ENCODE assay signal across 30 cellular contexts in the genomic region with DNA sequence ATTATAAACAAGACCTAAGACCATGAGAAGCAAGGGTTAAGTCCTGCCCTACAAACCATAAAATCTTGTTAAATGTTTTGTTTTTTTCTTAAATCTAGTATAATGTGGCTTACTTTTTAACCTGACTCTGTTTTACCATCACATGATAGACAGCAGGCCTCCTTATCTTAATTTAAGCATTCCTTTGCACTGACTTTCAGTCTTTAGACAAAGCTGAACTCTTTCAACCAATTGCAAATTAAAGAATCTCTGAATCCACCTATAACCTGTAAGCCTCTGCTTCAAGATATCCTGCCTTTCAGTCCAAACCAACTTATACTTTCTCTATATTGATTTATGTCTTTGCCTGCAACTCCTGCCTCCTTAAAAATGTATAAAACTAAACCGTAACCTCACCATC.
"Had no signal": no experiment of that assay in that cellular context is flagged by ENCODE, and none has a peak within 500 bp of the region (broad histone marks: within the 10 kb centered on the region; RNA-seq: fewer than 3 reads in every experiment).

No MANE protein-coding gene starts in this region.

- H3K27me3 ChIP-seq: colonic mucosa, esophagus muscularis mucosa, pancreas, right atrium auricular region, uterus had no signal

- H3K27me3 Mint-ChIP-seq: activated CD4-positive, alpha-beta memory T cell treated with anti-CD3 and anti-CD28 coated beads for 36 hours; activated CD4-positive, alpha-beta T cell treated with anti-CD3 and anti-CD28 coated beads, Interleukin-2, amount 10 ng/mL, durations not matched to agents 24 days and 14 days; activated T-cell treated with anti-CD3 and anti-CD28 coated beads, Interleukin-2, amount 50 U/mL, for 24 hours; activated T-helper 17 cell treated with anti-CD3 and anti-CD28 coated beads, Interleukin-2, amount 50 U/mL, for 72 hours; stimulated activated naive CD8-positive, alpha-beta T cell treated with anti-CD3 and anti-CD28 coated beads, Interleukin-15, amount 100 ng/mL, for 72 hours; T-helper 17 cell had no signal

- DNase-seq: activated CD4-positive, alpha-beta memory T cell treated with anti-CD3 and anti-CD28 coated beads for 36 hours; activated CD4-positive, alpha-beta T cell treated with anti-CD3 and anti-CD28 coated beads, Interleukin-2, amount 10 ng/mL, durations not matched to agents 24 days and 14 days; activated CD4-positive, CD25-positive, alpha-beta regulatory T cell treated with anti-CD3 and anti-CD28 coated beads, Interleukin-2, amount 50 U/mL, for 72 hours; activated CD8-positive, alpha-beta memory T cell treated with anti-CD3 and anti-CD28 coated beads, Interleukin-2, amount 50 U/mL, for 48 hours; activated gamma-delta T cell treated with Interleukin-2 at 50 U/mL for 16 hours; activated naive CD4-positive, alpha-beta T cell treated with anti-CD3 and anti-CD28 coated beads, Interleukin-2, amount 50 U/mL, for 16 hours; activated T-cell treated with anti-CD3 and anti-CD28 coated beads, Interleukin-2, amount 50 U/mL, for 24 hours; amniotic stem cell; cerebellar nuclear complex; colonic mucosa; left ventricle myocardium inferior; mesendoderm; nephron progenitor cell; pancreas; psoas muscle; stimulated activated CD4-positive, alpha-beta T cell treated with anti-CD3 and anti-CD28 coated beads, Interleukin-1b, Interleukin-23, amount 100 ng/mL, for 48 hours; stimulated activated CD4-positive, alpha-beta T cell treated with anti-CD3 and anti-CD28 coated beads, Interleukin-4, amount 100 ng/mL, for 4 hours; stimulated activated CD8-positive, alpha-beta memory T cell treated with anti-CD3 and anti-CD28 coated beads, Interleukin-4, amount 100 ng/mL, for 48 hours; stimulated activated naive CD8-positive, alpha-beta T cell treated with anti-CD3 and anti-CD28 coated beads, Interleukin-15, amount 100 ng/mL, for 72 hours; substantia nigra; T-helper 17 cell; T1000; uterus had no signal

- H3K4me1 Mint-ChIP-seq: activated CD4-positive, alpha-beta T cell treated with anti-CD3 and anti-CD28 coated beads, Interleukin-2, amount 10 ng/mL, durations not matched to agents 24 days and 14 days; activated T-helper 17 cell treated with anti-CD3 and anti-CD28 coated beads, Interleukin-2, amount 50 U/mL, for 72 hours; stimulated activated memory B cell treated with anti-CD40 and anti-IgM and Interleukin-4, amounts not matched to agents 10 μg/mL and 1 μg/mL and 100 μg/mL, for 72 hours; stimulated activated naive CD8-positive, alpha-beta T cell treated with anti-CD3 and anti-CD28 coated beads, Interleukin-15, amount 100 ng/mL, for 72 hours; T-helper 17 cell had no signal

- H3K9me3 ChIP-seq: colonic mucosa, esophagus muscularis mucosa, left ventricle myocardium inferior, pancreas, psoas muscle, right atrium auricular region, uterus had no signal

- H3K27ac ChIP-seq: colonic mucosa, esophagus muscularis mucosa, left ventricle myocardium inferior, pancreas, psoas muscle, right atrium auricular region, uterus had no signal

- H3K36me3 Mint-ChIP-seq: activated CD4-positive, alpha-beta memory T cell treated with anti-CD3 and anti-CD28 coated beads for 36 hours; stimulated activated memory B cell treated with anti-CD40 and anti-IgM and Interleukin-4, amounts not matched to agents 10 μg/mL and 1 μg/mL and 100 μg/mL, for 72 hours; type B pancreatic cell had no signal

- H3K4me1 ChIP-seq: colonic mucosa, esophagus muscularis mucosa, left ventricle myocardium inferior, pancreas, psoas muscle, right atrium auricular region, uterus had no signal

- ATAC-seq: activated T-helper 17 cell treated with anti-CD3 and anti-CD28 coated beads, Interleukin-2, amount 50 U/mL, for 72 hours; psoas muscle; stimulated activated memory B cell treated with anti-CD40 and anti-IgM and Interleukin-4, amounts not matched to agents 10 μg/mL and 1 μg/mL and 100 μg/mL, for 72 hours; stimulated activated naive CD8-positive, alpha-beta T cell treated with anti-CD3 and anti-CD28 coated beads, Interleukin-15, amount 100 ng/mL, for 72 hours; T-helper 17 cell had no signal

- H3K4me3 Mint-ChIP-seq: activated CD4-positive, alpha-beta memory T cell treated with anti-CD3 and anti-CD28 coated beads for 36 hours; activated CD4-positive, alpha-beta T cell treated with anti-CD3 and anti-CD28 coated beads, Interleukin-2, amount 10 ng/mL, durations not matched to agents 24 days and 14 days; activated T-cell treated with anti-CD3 and anti-CD28 coated beads, Interleukin-2, amount 50 U/mL, for 24 hours; activated T-helper 17 cell treated with anti-CD3 and anti-CD28 coated beads, Interleukin-2, amount 50 U/mL, for 72 hours; nephron progenitor cell; stimulated activated memory B cell treated with anti-CD40 and anti-IgM and Interleukin-4, amounts not matched to agents 10 μg/mL and 1 μg/mL and 100 μg/mL, for 72 hours; stimulated activated naive CD8-positive, alpha-beta T cell treated with anti-CD3 and anti-CD28 coated beads, Interleukin-15, amount 100 ng/mL, for 72 hours; T-helper 17 cell; type B pancreatic cell had no signal

- H3K27ac Mint-ChIP-seq: activated CD4-positive, alpha-beta memory T cell treated with anti-CD3 and anti-CD28 coated beads for 36 hours; activated CD4-positive, alpha-beta T cell treated with anti-CD3 and anti-CD28 coated beads, Interleukin-2, amount 10 ng/mL, durations not matched to agents 24 days and 14 days; activated T-cell treated with anti-CD3 and anti-CD28 coated beads, Interleukin-2, amount 50 U/mL, for 24 hours; activated T-helper 17 cell treated with anti-CD3 and anti-CD28 coated beads, Interleukin-2, amount 50 U/mL, for 72 hours; nephron progenitor cell; stimulated activated memory B cell treated with anti-CD40 and anti-IgM and Interleukin-4, amounts not matched to agents 10 μg/mL and 1 μg/mL and 100 μg/mL, for 72 hours; stimulated activated naive CD8-positive, alpha-beta T cell treated with anti-CD3 and anti-CD28 coated beads, Interleukin-15, amount 100 ng/mL, for 72 hours; T-helper 17 cell; type B pancreatic cell had no signal

- H3K4me3 ChIP-seq: colonic mucosa, esophagus muscularis mucosa, left ventricle myocardium inferior, lung, pancreas, psoas muscle, right atrium auricular region, smooth muscle cell, uterus had no signal

- H3K4me2 ChIP-seq: smooth muscle cell had no signal

- H3K9me3 Mint-ChIP-seq: activated CD4-positive, alpha-beta memory T cell treated with anti-CD3 and anti-CD28 coated beads for 36 hours; activated T-cell treated with anti-CD3 and anti-CD28 coated beads, Interleukin-2, amount 50 U/mL, for 24 hours; nephron progenitor cell; type B pancreatic cell had no signal

- H3K36me3 ChIP-seq: colonic mucosa, esophagus muscularis mucosa, left ventricle myocardium inferior, pancreas, right atrium auricular region, uterus had no signal
